In genomic region chr7:37096341-37096740, GRCh38 we compare ENCODE assay signal across 22 cellular contexts.
A peak's percentile ranks its signal among the peaks of the same experiment; 100 is the strongest.
DNase-seq lines count a peak whose midpoint lies in the region; ATAC-seq, FAIRE-seq and TF ChIP-seq lines count a peak whose summit lies in the region.
"Had no signal": no experiment of that assay in that cellular context is flagged by ENCODE, and none has a peak within 500 bp of the region (broad histone marks: within the 10 kb centered on the region; RNA-seq: fewer than 3 reads in every experiment).

No MANE protein-coding gene starts in this region.

- intact Hi-C loops in prostate gland (cut with DNase I): no loop called here
- intact Hi-C loops in left ventricle myocardium superior (cut with micrococcal nuclease): no loop called here

- no peaks in the 10 kb centered on the region for H3K9me3 ChIP-seq in RWPE2 (ENCODE audit: severe bottlenecking)
- no peaks in the 10 kb centered on the region for H3K9me3 ChIP-seq in prostate gland
- H3K9me3 ChIP-seq: BE2C had no signal

- H3K27me3 ChIP-seq in RWPE2 (ENCODE audit: insufficient read depth, poor library complexity, severe bottlenecking): no peaks in the 10 kb centered on the region
- H3K27me3 ChIP-seq in bronchial epithelial cell (ENCODE audit: control insufficient read depth, insufficient read depth, low read length): no peaks in the 10 kb centered on the region
- no peaks in the 10 kb centered on the region for H3K27me3 ChIP-seq in prostate gland (replicated peaks; ENCODE audit: insufficient read depth)
- H3K27me3 ChIP-seq: BE2C had no signal

- H3K4me1 ChIP-seq in RWPE2 (ENCODE audit: insufficient read depth, poor library complexity, severe bottlenecking): peaks cover 7% of the 10 kb centered on the region
- H3K4me1 ChIP-seq in prostate gland (replicated peaks): no peaks in the 10 kb centered on the region
- H3K4me1 ChIP-seq: BE2C had no signal

- ATAC-seq in RWPE2 (ENCODE audit: low read depth) (peak; percentile 91), esophagus mucosa (peak; percentile 63), GM19035 (IDR thresholded peaks at IDR 0.05; ENCODE audit: unreplicated experiment) (no peak), left ventricle myocardium superior (no peak)
- ATAC-seq: GM12878 had no signal

- H3K36me3 ChIP-seq in RWPE2 (ENCODE audit: low read depth) (no peaks in the 10 kb centered on the region), bronchial epithelial cell (ENCODE audit: control insufficient read depth, insufficient read depth, low read length) (no peaks in the 10 kb centered on the region), prostate gland (no peaks in the 10 kb centered on the region)
- H3K36me3 ChIP-seq: BE2C had no signal

- no peak for FAIRE-seq in bronchial epithelial cell (lab: Jason Lieb, UNC)
- FAIRE-seq: GM12878, GM19239, H54 had no signal

- H3K4me3 ChIP-seq in RWPE2 (ENCODE audit: severe bottlenecking) (no peak overlapping the region), bronchial epithelial cell (ENCODE audit: low read depth, low read length) (no peak overlapping the region), prostate gland (no peak overlapping the region)
- H3K4me3 ChIP-seq: GM12878, GM23248 had no signal

- no peak for TF ChIP-seq POLR2A in prostate gland (IDR thresholded peaks at IDR 0.05)

- TF ChIP-seq CTCF in RWPE2 (IDR thresholded peaks at IDR 0.05; ENCODE audit: poor library complexity, severe bottlenecking): no peak
- no peak for TF ChIP-seq CTCF in bronchial epithelial cell (IDR thresholded peaks at IDR 0.05; ENCODE audit: insufficient read depth, low read length, severe bottlenecking)
- TF ChIP-seq CTCF in prostate gland (IDR thresholded peaks at IDR 0.05): no peak

- DNase-seq in RWPE2 (ENCODE audit: low spot score) (peak; percentile 66), bronchial epithelial cell (ENCODE audit: low read depth) (peak; percentile 98), prostate gland (ENCODE audit: low spot score) (peak; percentile 7), left ventricle myocardium superior (no peak), germinal center (ENCODE audit: low spot score) (no peak)
- DNase-seq: BE2C; C1 segment of cervical spinal cord; CD4-positive, CD25-positive, alpha-beta regulatory T cell; CD8-positive, alpha-beta memory T cell; COR-L47; DMS 273 treated with DMSO at 0.1 percent for 48 hours; DMS53; DND-41; EL; GM23248; HCEC 1CT had no signal

- 66% methylated on average over 6 of the region's 6 CpGs for WGBS in prostate gland

- H3K27ac ChIP-seq in RWPE2 (ENCODE audit: poor library complexity, severe bottlenecking) (no peak overlapping the region), prostate gland (no peak overlapping the region)
- H3K27ac ChIP-seq: GM23248, HL-60 had no signal

Comparison
In these comparisons a context has a peak if more than half of its experiments do, and no peak if none do; other contexts are left out.
1. ATAC-seq: peak in RWPE2 (single experiment) and esophagus mucosa (single experiment); none in GM19035 (single experiment) and left ventricle myocardium superior (single experiment).
2. DNase-seq: peak in RWPE2 (single experiment), bronchial epithelial cell (single experiment) and prostate gland (single experiment); none in left ventricle myocardium superior (single experiment) and germinal center (single experiment).